11 cellular contexts compared by ENCODE assay signal in the genomic region with DNA sequence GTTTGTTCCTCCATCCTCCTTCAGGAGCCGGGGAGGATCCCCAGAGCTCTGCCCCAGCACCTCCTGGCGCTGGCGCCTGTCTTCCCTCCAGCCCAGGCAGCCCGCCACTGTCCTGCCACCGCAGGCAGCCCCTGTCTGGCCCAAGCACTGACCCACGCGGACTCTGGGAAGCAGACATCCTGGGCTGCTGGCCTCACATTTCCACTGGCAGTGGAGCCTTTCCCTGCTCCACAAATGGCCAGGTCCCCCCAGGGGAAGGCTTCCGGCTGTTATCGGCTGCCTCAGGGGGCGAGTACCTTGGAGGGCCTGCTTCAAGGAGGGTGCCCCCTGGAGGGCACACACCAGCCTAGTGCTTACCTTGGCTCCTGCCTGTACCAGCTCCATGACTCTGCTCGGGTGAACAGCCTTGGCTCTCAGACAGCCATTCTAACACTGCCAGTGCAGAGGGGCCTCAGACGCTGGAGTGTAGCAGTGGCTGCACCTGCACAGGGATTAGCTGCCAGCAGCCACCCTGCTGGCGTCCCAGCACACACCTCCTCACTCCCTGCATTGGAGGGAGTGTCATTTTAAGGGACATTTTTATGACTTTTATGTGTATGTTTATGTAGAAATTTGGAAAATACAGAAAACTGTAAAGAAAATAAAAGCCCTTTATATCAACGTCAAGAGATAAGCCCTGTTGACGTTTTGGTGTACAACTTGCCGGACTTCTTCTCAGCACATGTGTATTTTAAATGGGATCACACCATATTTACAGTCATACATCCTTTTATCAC. TPM values are rescaled to one million over a fixed set of nuclear protein-coding genes. Genes with fewer than 3 reads are reported as not detected.
DNase-seq lines count a peak whose midpoint lies in the region; ATAC-seq, FAIRE-seq and TF ChIP-seq lines count a peak whose summit lies in the region.
"Had no signal": no experiment of that assay in that cellular context is flagged by ENCODE, and none has a peak within 500 bp of the region (broad histone marks: within the 10 kb centered on the region; RNA-seq: fewer than 3 reads in every experiment).

No MANE protein-coding gene starts in this region.

- H3K27me3 ChIP-seq in K562 (ENCODE audit: control insufficient read depth in 2 of 2, insufficient read depth in 2 of 2, low read length in 2 of 2), result peaks cover 24 to 47% of the 10 kb centered on the region in 2 experiments; a peak in 4 of 5 replicates
- H3K27me3 ChIP-seq: BLaER1 treated with 17β-estradiol and CSF1 and Interleukin-3, amounts not matched to agents 10 nM and 100 nM had no signal

- H3K9me3 Mint-ChIP-seq in progenitor cell of endocrine pancreas (ENCODE audit: low read depth), result no peaks in the 10 kb centered on the region

- FAIRE-seq in K562 (lab: Jason Lieb, UNC), result no peak

- peak; percentile 71 for ATAC-seq in K562
- no peak for ATAC-seq in HG02852 (IDR thresholded peaks at IDR 0.05; ENCODE audit: unreplicated experiment)
- ATAC-seq: psoas muscle had no signal

- H3K4me2 ChIP-seq in K562 (ENCODE audit: insufficient read depth, low read length), result no peak overlapping the region
- H3K4me2 ChIP-seq: BLaER1 treated with 17β-estradiol and CSF1 and Interleukin-3, amounts not matched to agents 10 nM and 100 nM had no signal

- H4K20me1 ChIP-seq in K562 (replicated peaks; ENCODE audit: control insufficient read depth, insufficient read depth, low read length), result peaks cover 3% of the 10 kb centered on the region; the same call in 1 of the 2 replicates
- H4K20me1 ChIP-seq: BLaER1 treated with 17β-estradiol and CSF1 and Interleukin-3, amounts not matched to agents 10 nM and 100 nM had no signal

- H3K4me1 ChIP-seq in K562 (replicated peaks in 1 of 2; ENCODE audit: control insufficient read depth in 2 of 2, insufficient read depth in 2 of 2, low read length in 2 of 2), result peaks cover 0 to 19% of the 10 kb centered on the region in 2 experiments; a peak in 2 of 5 replicates
- H3K4me1 ChIP-seq: esophagus squamous epithelium, psoas muscle had no signal

- intact Hi-C loops in K562 (cut with micrococcal nuclease), result no loop called here

- no peak for TF ChIP-seq POLR2A in K562 (conservative IDR thresholded peaks at IDR 0.05)

- no peak for TF ChIP-seq EP300 in K562 (IDR thresholded peaks at IDR 0.05; ENCODE audit: low read length)

- no TSS peak for BruUV-seq in K562 (replicated peaks; lab: Mats Ljungman, UMichigan)

- H3K36me3 Mint-ChIP-seq in progenitor cell of endocrine pancreas (ENCODE audit: insufficient read depth), result no peaks in the 10 kb centered on the region

- H3K4me1 Mint-ChIP-seq in progenitor cell of endocrine pancreas (ENCODE audit: low read depth), result peaks cover 4% of the 10 kb centered on the region

- H3K9me1 ChIP-seq in K562 (ENCODE audit: control insufficient read depth, insufficient read depth, low read length), result no peaks in the 10 kb centered on the region

- CTCF ChIA-PET in K562 (lab: Yijun Ruan, JAX; ENCODE audit: low intra/inter-chr PET ratio), result no interaction called here

- peak overlapping the region in 1 of 2 experiments; percentile 6; a peak in 1 of 4 replicates for H3K9ac ChIP-seq in K562 (ENCODE audit: insufficient read depth in 1 of 2, low read depth in 2 of 2, low read length in 2 of 2)

- H3K27ac Mint-ChIP-seq in progenitor cell of endocrine pancreas, result peak overlapping the region; percentile 41

- TF ChIP-seq CTCF in K562 (IDR thresholded peaks at IDR 0.05 in 2 of 3, conservative IDR thresholded peaks at IDR 0.05 in 1 of 3; ENCODE audit: insufficient read depth in 2 of 3, low read depth in 1 of 3, low read length in 3 of 3), result peak; percentile 25 to 39 (median 34); a peak in 5 of 6 replicates
- peak; percentile 50 for TF ChIP-seq CTCF in progenitor cell of endocrine pancreas (IDR thresholded peaks at IDR 0.05; ENCODE audit: unreplicated experiment)

- no peak overlapping the region for H3K4me3 Mint-ChIP-seq in progenitor cell of endocrine pancreas (ENCODE audit: low read depth)

- peaks cover 16% of the 10 kb centered on the region for H3K27me3 Mint-ChIP-seq in progenitor cell of endocrine pancreas

- 47% methylated on average over 15 of the region's 16 CpGs for WGBS in K562 (ENCODE audit: insufficient coverage, low coverage, missing lambda C conversion rate)

- in situ Hi-C loops in K562 (cut with MboI), result no loop called here

- H3K27ac ChIP-seq in K562 (ENCODE audit: extremely low read depth, low read depth, low read length), result no peak overlapping the region
- H3K27ac ChIP-seq: BLaER1 treated with 17β-estradiol and CSF1 and Interleukin-3, amounts not matched to agents 10 nM and 100 nM; esophagus squamous epithelium; psoas muscle had no signal

- POLR2A ChIA-PET in K562 (lab: Yijun Ruan, JAX), result interaction anchor here (0.6 kb wide), 1 partner anchor 51 kb away, joined by 3 read pairs; no protein-coding TSS in a partner anchor

- DNase-seq in NCI-H2196 (lab: John Stamatoyannopoulos, UW; ENCODE audit: unreplicated experiment), result peak; percentile 29
- DNase-seq in NCI-H2196 treated with DMSO at 0.1 percent for 48 hours (lab: John Stamatoyannopoulos, UW; ENCODE audit: unreplicated experiment), result no peak
- peak; percentile 33 for DNase-seq in NCI-H2029 (lab: John Stamatoyannopoulos, UW)
- peak in 3 of 4 experiments; percentile 30 to 47 (median 30) for DNase-seq in K562 (ENCODE audit: extremely low read depth in 1 of 4, low spot score in 3 of 4)
- no peak for DNase-seq in progenitor cell of endocrine pancreas (ENCODE audit: low spot score, unreplicated experiment)
- no peak for DNase-seq in cerebellar cortex (ENCODE audit: low spot score)
- DNase-seq in inferior parietal cortex (ENCODE audit: extremely low spot score), result no peak
- DNase-seq: esophagus squamous epithelium, psoas muscle had no signal

- TF ChIP-seq RAD21 in K562 (CRISPR knock-in tag; conservative IDR thresholded peaks at IDR 0.05 in 1 of 2, IDR thresholded peaks at IDR 0.05 in 1 of 2), result no peak

- no peak overlapping the region for H2AFZ ChIP-seq in K562 (ENCODE audit: low read depth, low read length)

- no peaks in the 10 kb centered on the region for H3K79me2 ChIP-seq in K562 (ENCODE audit: control insufficient read depth, insufficient read depth, low read length)

- H3K36me3 ChIP-seq in K562 (ENCODE audit: control insufficient read depth, insufficient read depth, low read length), result no peaks in the 10 kb centered on the region
- H3K36me3 ChIP-seq: esophagus squamous epithelium had no signal

- H3K9me3 ChIP-seq in K562 (replicated peaks; ENCODE audit: control insufficient read depth, insufficient read depth, low read depth, low read length), result no peaks in the 10 kb centered on the region
- H3K9me3 ChIP-seq: BLaER1 treated with 17β-estradiol and CSF1 and Interleukin-3, amounts not matched to agents 10 nM and 100 nM; esophagus squamous epithelium; psoas muscle had no signal

- no peak overlapping the region for H3K4me3 ChIP-seq in K562
- H3K4me3 ChIP-seq: BLaER1 treated with 17β-estradiol and CSF1 and Interleukin-3, amounts not matched to agents 10 nM and 100 nM; esophagus squamous epithelium; psoas muscle had no signal

RNA-seq across cellular contexts. Expression of a gene that starts 21.0 kb away (rescaled TPM):
- 7.6 and 13.1 TPM in 2 replicates for total RNA-seq in K562 (2011; cell fraction: chromatin; rRNA removed; ENCODE audit: low replicate concordance)
- total RNA-seq in K562 (2011; cell fraction: nucleolus; rRNA removed), result 8.2 and 9.7 TPM in 2 replicates
- total RNA-seq in K562 (2011; cell fraction: nucleoplasm; rRNA removed), result 6.2 and 6.5 TPM in 2 replicates
- total RNA-seq in K562 (2014; rRNA removed), result 0.61 and 2.5 TPM in 2 replicates
- total RNA-seq in K562 (2014; rRNA removed; fragmentation: Illumina TruSeq; extraction: Trizol), result 0.18 and 0.29 TPM in 2 replicates
- total RNA-seq in K562 (2015; rRNA removed; fragmentation: Illumina TruSeq; extraction: Trizol), result 0.34 and 0.54 TPM in 2 replicates
- total RNA-seq in K562 (2021), result 1.6 and 1.8 TPM in 2 replicates
- 0.22 and 0.29 TPM in 2 replicates for polyA plus RNA-seq in K562 (2011; rRNA removed)
- 0.63 and 1.3 TPM in 2 replicates for polyA plus RNA-seq in K562 (2011; cell fraction: cytosol; rRNA removed)
- polyA plus RNA-seq in K562 (2011; cell fraction: nucleus; rRNA removed), result 0.95 and 3.8 TPM in 2 replicates
- polyA plus RNA-seq in K562 (2012), result 1.7 and 2.6 TPM in 2 replicates
- 0.39 and 0.53 TPM in 2 replicates for polyA plus RNA-seq in K562 (2014; fragmentation: Illumina TruSeq; extraction: Trizol)
- under 1 TPM in 1 of 2 experiments, not detected in 1; 0.07 TPM for polyA plus RNA-seq in K562 (2014; fragmentation: Nextera tagmentation; extraction: Ambion mirVana)
- 0.71 and 1.7 TPM in 2 replicates for polyA plus RNA-seq in K562 (2014; rRNA removed)
- 0.21 and 0.95 TPM in 2 replicates for polyA minus RNA-seq in K562 (2011; rRNA and poly(A)+ RNA removed)
- polyA minus RNA-seq in K562 (2011; cell fraction: cytosol; rRNA and poly(A)+ RNA removed), result 1.2 TPM in 2 replicates
- 1.7 and 3.2 TPM in 2 replicates for polyA minus RNA-seq in K562 (2011; cell fraction: nucleus; rRNA and poly(A)+ RNA removed)
- total RNA-seq in progenitor cell of endocrine pancreas, result 6.4 and 6.8 TPM in 2 replicates

RNA-seq across cellular contexts. Expression of a gene that starts 25.3 kb away (rescaled TPM):
- not detected in 2 replicates for total RNA-seq in K562 (2011; cell fraction: chromatin; rRNA removed; ENCODE audit: low replicate concordance)
- not detected in 2 replicates for total RNA-seq in K562 (2011; cell fraction: nucleolus; rRNA removed)
- total RNA-seq in K562 (2011; cell fraction: nucleoplasm; rRNA removed), result not detected in 2 replicates
- total RNA-seq in K562 (2014; rRNA removed), result not detected in 2 replicates
- not detected in 2 replicates for total RNA-seq in K562 (2014; rRNA removed; fragmentation: Illumina TruSeq; extraction: Trizol)
- total RNA-seq in K562 (2015; rRNA removed; fragmentation: Illumina TruSeq; extraction: Trizol), result not detected in 2 replicates
- not detected in 2 replicates for total RNA-seq in K562 (2021)
- polyA plus RNA-seq in K562 (2011; rRNA removed), result not detected in 2 replicates
- polyA plus RNA-seq in K562 (2011; cell fraction: cytosol; rRNA removed), result not detected in 2 replicates
- polyA plus RNA-seq in K562 (2011; cell fraction: nucleus; rRNA removed), result not detected in 2 replicates
- not detected in 2 replicates for polyA plus RNA-seq in K562 (2012)
- polyA plus RNA-seq in K562 (2014; fragmentation: Illumina TruSeq; extraction: Trizol), result not detected in 2 replicates
- polyA plus RNA-seq in K562 (2014; fragmentation: Nextera tagmentation; extraction: Ambion mirVana), result not detected
- not detected in 2 replicates for polyA plus RNA-seq in K562 (2014; rRNA removed)
- not detected in 2 replicates for polyA minus RNA-seq in K562 (2011; rRNA and poly(A)+ RNA removed)
- polyA minus RNA-seq in K562 (2011; cell fraction: cytosol; rRNA and poly(A)+ RNA removed), result not detected in 2 replicates
- polyA minus RNA-seq in K562 (2011; cell fraction: nucleus; rRNA and poly(A)+ RNA removed), result not detected in 2 replicates
- total RNA-seq in progenitor cell of endocrine pancreas, result 12.0 and 13.2 TPM in 2 replicates
- total RNA-seq: esophagus squamous epithelium, psoas muscle had no signal
- polyA plus RNA-seq: psoas muscle had no signal

RNA-seq across cellular contexts. Expression of a gene that starts 51.8 kb away (rescaled TPM):
- 16.5 and 48.0 TPM in 2 replicates for total RNA-seq in K562 (2011; cell fraction: chromatin; rRNA removed; ENCODE audit: low replicate concordance)
- total RNA-seq in K562 (2011; cell fraction: nucleolus; rRNA removed), result 47.9 and 50.5 TPM in 2 replicates
- 29.9 and 34.5 TPM in 2 replicates for total RNA-seq in K562 (2011; cell fraction: nucleoplasm; rRNA removed)
- 21.0 and 25.8 TPM in 2 replicates for total RNA-seq in K562 (2014; rRNA removed)
- total RNA-seq in K562 (2014; rRNA removed; fragmentation: Illumina TruSeq; extraction: Trizol), result 11.9 and 12.8 TPM in 2 replicates
- total RNA-seq in K562 (2015; rRNA removed; fragmentation: Illumina TruSeq; extraction: Trizol), result 15.8 and 17.4 TPM in 2 replicates
- total RNA-seq in K562 (2021), result 26.3 and 30.8 TPM in 2 replicates
- 15.0 and 16.5 TPM in 2 replicates for polyA plus RNA-seq in K562 (2011; rRNA removed)
- polyA plus RNA-seq in K562 (2011; cell fraction: cytosol; rRNA removed), result 16.0 and 38.6 TPM in 2 replicates
- 19.6 and 33.1 TPM in 2 replicates for polyA plus RNA-seq in K562 (2011; cell fraction: nucleus; rRNA removed)
- 26.4 and 40.7 TPM in 2 replicates for polyA plus RNA-seq in K562 (2012)
- 21.6 and 25.2 TPM in 2 replicates for polyA plus RNA-seq in K562 (2014; fragmentation: Illumina TruSeq; extraction: Trizol)
- 1 to 10 TPM; 4.0 to 4.9 TPM for polyA plus RNA-seq in K562 (2014; fragmentation: Nextera tagmentation; extraction: Ambion mirVana)
- polyA plus RNA-seq in K562 (2014; rRNA removed), result 27.9 and 31.3 TPM in 2 replicates
- polyA minus RNA-seq in K562 (2011; rRNA and poly(A)+ RNA removed), result 7.6 and 10.9 TPM in 2 replicates
- 16.5 and 26.0 TPM in 2 replicates for polyA minus RNA-seq in K562 (2011; cell fraction: cytosol; rRNA and poly(A)+ RNA removed)
- 15.5 and 21.2 TPM in 2 replicates for polyA minus RNA-seq in K562 (2011; cell fraction: nucleus; rRNA and poly(A)+ RNA removed)
- total RNA-seq in progenitor cell of endocrine pancreas, result 34.5 and 37.3 TPM in 2 replicates

RNA-seq across cellular contexts. Expression of a gene that starts 52.4 kb away (rescaled TPM):
- 38.0 and 39.5 TPM in 2 replicates for total RNA-seq in K562 (2011; cell fraction: chromatin; rRNA removed; ENCODE audit: low replicate concordance)
- total RNA-seq in K562 (2011; cell fraction: nucleolus; rRNA removed), result 28.7 and 30.0 TPM in 2 replicates
- total RNA-seq in K562 (2011; cell fraction: nucleoplasm; rRNA removed), result 37.9 and 48.6 TPM in 2 replicates
- total RNA-seq in K562 (2014; rRNA removed) (30.8 and 40.8 TPM in 2 replicates), K562 (2014; rRNA removed; fragmentation: Illumina TruSeq; extraction: Trizol) (40.8 and 41.8 TPM in 2 replicates), K562 (2015; rRNA removed; fragmentation: Illumina TruSeq; extraction: Trizol) (40.2 and 41.8 TPM in 2 replicates), K562 (2021) (117 and 123 TPM in 2 replicates), progenitor cell of endocrine pancreas (134 and 135 TPM in 2 replicates)
- polyA plus RNA-seq in K562 (2011; rRNA removed) (55.5 and 99.8 TPM in 2 replicates), K562 (2014; fragmentation: Illumina TruSeq; extraction: Trizol) (76.8 and 82.1 TPM in 2 replicates), K562 (2014; fragmentation: Nextera tagmentation; extraction: Ambion mirVana) (10 to 100 TPM; 35.9 to 38.0 TPM), K562 (2014; rRNA removed) (39.1 and 47.7 TPM in 2 replicates)
- polyA plus RNA-seq in K562 (2011; cell fraction: cytosol; rRNA removed), result 70.8 and 74.0 TPM in 2 replicates
- polyA plus RNA-seq in K562 (2011; cell fraction: nucleus; rRNA removed), result 36.3 and 49.3 TPM in 2 replicates
- 80.2 and 92.9 TPM in 2 replicates for polyA plus RNA-seq in K562 (2012)
- polyA minus RNA-seq in K562 (2011; rRNA and poly(A)+ RNA removed), result 86.0 and 117 TPM in 2 replicates
- polyA minus RNA-seq in K562 (2011; cell fraction: cytosol; rRNA and poly(A)+ RNA removed), result 67.3 and 99.9 TPM in 2 replicates
- polyA minus RNA-seq in K562 (2011; cell fraction: nucleus; rRNA and poly(A)+ RNA removed), result 11.7 and 18.8 TPM in 2 replicates

Comparison
In these comparisons a context has a peak if more than half of its experiments do, and no peak if none do; other contexts are left out.
1. DNase-seq: peak in NCI-H2196 (single experiment), NCI-H2029 (single experiment) and K562 (3 of 4); none in NCI-H2196 treated with DMSO at 0.1 percent for 48 hours (single experiment), progenitor cell of endocrine pancreas (single experiment), cerebellar cortex (single experiment) and inferior parietal cortex (single experiment).
2. RNA of a gene that starts 25.3 kb away (total RNA-seq): 12.0 to 13.2 TPM in progenitor cell of endocrine pancreas; not detected in K562; every median in the first group is over 10 times any median in the second.